9 cellular contexts compared by ENCODE assay signal in genomic region chr6:32837651-32838113, GRCh38. TPM values are rescaled to one million over a fixed set of nuclear protein-coding genes. Genes with fewer than 3 reads are reported as not detected.
DNase-seq lines count a peak whose midpoint lies in the region; ATAC-seq, FAIRE-seq and TF ChIP-seq lines count a peak whose summit lies in the region.
"Had no signal": no experiment of that assay in that cellular context is flagged by ENCODE, and none has a peak within 500 bp of the region (broad histone marks: within the 10 kb centered on the region; RNA-seq: fewer than 3 reads in every experiment).

No MANE protein-coding gene starts in this region.

- FAIRE-seq in bronchial epithelial cell (lab: Jason Lieb, UNC), result no peak

- no peak overlapping the region; the same call in 1 of the 2 replicates for H4K91ac ChIP-seq in IMR-90 (ENCODE audit: insufficient read depth, low read depth, low read length)

- H2BK15ac ChIP-seq in IMR-90 (ENCODE audit: low read depth, low read length), result no peak overlapping the region

- H4K8ac ChIP-seq in IMR-90 (ENCODE audit: low read depth in 2 of 2, low read length in 2 of 2), result peak overlapping the region in 1 of 2 experiments; percentile 48; a peak in 1 of 4 replicates

- no peaks in the 10 kb centered on the region for H3K9me3 Mint-ChIP-seq in CD14-positive monocyte

- DNase-seq in CD14-positive monocyte (ENCODE audit: low spot score) (no peak), IMR-90 (no peak), bronchial epithelial cell (ENCODE audit: low read depth) (peak; percentile 87), NCI-H1092 (lab: John Stamatoyannopoulos, UW) (no peak), MV-4-11 (lab: John Stamatoyannopoulos, UW) (no peak)

- 0 out of 2 replicates have a peak overlapping the region, but pooled peaks have one; percentile 38 for H3K23ac ChIP-seq in IMR-90 (ENCODE audit: low read depth, low read length)

- peaks cover 2 to 14% of the 10 kb centered on the region in 2 experiments; a peak in 2 of 4 replicates for H3K79me1 ChIP-seq in IMR-90 (ENCODE audit: low read depth in 1 of 2, low read length in 2 of 2)

- H2AK9ac ChIP-seq in IMR-90 (replicated peaks; ENCODE audit: low read depth, low read length, poor library complexity), result peak overlapping the region; percentile 90

- no peak for ATAC-seq in IMR-90 (ENCODE audit: low read depth)
- no peak for ATAC-seq in HG03439 (IDR thresholded peaks at IDR 0.05; ENCODE audit: unreplicated experiment)
- no peak for ATAC-seq in GM21447 (IDR thresholded peaks at IDR 0.05; ENCODE audit: unreplicated experiment)

- CTCF ChIA-PET in IMR-90 (lab: Yijun Ruan, JAX), result interaction anchor here (1.0 to 2.7 kb wide), 9 partner anchors 9 to 135 kb away, joined by 3 to 44 read pairs (median 10); partner anchors contain the start of genes PSMB9 and TAP1

- H3K4me2 ChIP-seq in IMR-90 (ENCODE audit: low read depth, low read length), result peak overlapping the region; percentile 78

- peak overlapping the region; percentile 17 for H2BK5ac ChIP-seq in IMR-90 (ENCODE audit: low read depth, low read length, poor library complexity, severe bottlenecking)

- in situ Hi-C loops in IMR-90 (cut with MboI; ENCODE audit: low sequenced_read_pairs), result no loop called here

- no peaks in the 10 kb centered on the region for H3K27me3 ChIP-seq in IMR-90 (ENCODE audit: control insufficient read depth, insufficient read depth, low read length)
- H3K27me3 ChIP-seq in bronchial epithelial cell (ENCODE audit: control insufficient read depth, insufficient read depth, low read length), result no peaks in the 10 kb centered on the region
- no peaks in the 10 kb centered on the region for H3K27me3 ChIP-seq in mucosa of rectum (ENCODE audit: control insufficient read depth in 2 of 2, insufficient read depth in 2 of 2, low read length in 2 of 2)

- dilution Hi-C loops in IMR-90 (cut with HindIII; ENCODE audit: low sequenced_read_pairs, unreplicated experiment), result no loop called here

- TF ChIP-seq POLR2A in IMR-90 (IDR thresholded peaks at IDR 0.05; ENCODE audit: low read depth, low read length), result no peak

- no peaks in the 10 kb centered on the region for H3K9me3 ChIP-seq in IMR-90 (ENCODE audit: control insufficient read depth, insufficient read depth, low read length)
- H3K9me3 ChIP-seq in mucosa of rectum (ENCODE audit: control insufficient read depth in 2 of 2, low read length in 2 of 2), result no peaks in the 10 kb centered on the region

- H3K4me1 ChIP-seq in IMR-90 (ENCODE audit: control insufficient read depth, insufficient read depth, low read length) (peaks cover 6% of the 10 kb centered on the region), mucosa of rectum (ENCODE audit: control insufficient read depth in 2 of 2, insufficient read depth in 2 of 2, low read length in 2 of 2) (peaks cover 9 to 20% of the 10 kb centered on the region in 2 donors)

- peak overlapping the region; percentile 21; the same call in 1 of the 2 replicates for H3K14ac ChIP-seq in IMR-90 (replicated peaks; ENCODE audit: low read depth, low read length)

- peaks cover 74 to 75% of the 10 kb centered on the region in 2 donors for H3K36me3 Mint-ChIP-seq in CD14-positive monocyte

- TF ChIP-seq RAD21 in IMR-90 (IDR thresholded peaks at IDR 0.05; ENCODE audit: low read length), result no peak

- no peak overlapping the region for H4K5ac ChIP-seq in IMR-90 (ENCODE audit: low read depth, low read length)

- H2BK20ac ChIP-seq in IMR-90 (ENCODE audit: low read depth, low read length), result no peak overlapping the region

- peak overlapping the region; percentile 87 to 89 for H3K4me3 Mint-ChIP-seq in CD14-positive monocyte

- BruUV-seq in IMR-90 (replicated peaks; lab: Mats Ljungman, UMichigan), result no TSS peak

- POLR2A ChIA-PET in IMR-90 (lab: Charles Lee; ENCODE audit: unreplicated experiment), result interaction anchor here (0.6 to 0.7 kb wide), 2 partner anchors 410 to 744 kb away, joined by 6 to 9 read pairs; no protein-coding TSS in a partner anchor

- H3K36me3 ChIP-seq in IMR-90 (ENCODE audit: control insufficient read depth, insufficient read depth, low read length) (peaks cover 12% of the 10 kb centered on the region), bronchial epithelial cell (ENCODE audit: control insufficient read depth, insufficient read depth, low read length) (peaks cover 11% of the 10 kb centered on the region), mucosa of rectum (ENCODE audit: control insufficient read depth in 2 of 2, insufficient read depth in 2 of 2, low read length in 2 of 2) (peaks cover 32 to 38% of the 10 kb centered on the region in 2 donors)

- TF ChIP-seq CTCF in CD14-positive monocyte (IDR thresholded peaks at IDR 0.05) (no peak), IMR-90 (conservative IDR thresholded peaks at IDR 0.05; ENCODE audit: low read depth, low read length) (no peak), bronchial epithelial cell (IDR thresholded peaks at IDR 0.05; ENCODE audit: insufficient read depth, low read length, severe bottlenecking) (no peak)

- H2AK5ac ChIP-seq in IMR-90 (ENCODE audit: low read depth, low read length), result peak overlapping the region; percentile 36; the same call in 1 of the 2 replicates

- H3K27ac Mint-ChIP-seq in CD14-positive monocyte, result peak overlapping the region; percentile 41 to 94 (median 87)

- H3K9ac ChIP-seq in IMR-90 (ENCODE audit: low read depth, low read length) (peak overlapping the region; percentile 47), mucosa of rectum (ENCODE audit: low read depth in 1 of 2, low read length in 2 of 2) (peak overlapping the region; percentile 47 to 66)

- H3K27ac ChIP-seq in IMR-90 (ENCODE audit: insufficient read depth, low read length) (peak overlapping the region; percentile 59; the same call in 1 of the 2 replicates), mucosa of rectum (ENCODE audit: low read depth in 2 of 2, low read length in 2 of 2) (peak overlapping the region; percentile 92 to 94)

- no peak overlapping the region for H3K18ac ChIP-seq in IMR-90 (ENCODE audit: low read depth, low read length)

- no peaks in the 10 kb centered on the region for H3K27me3 Mint-ChIP-seq in CD14-positive monocyte (ENCODE audit: low read depth in 3 of 3)

- no peak overlapping the region for H2BK120ac ChIP-seq in IMR-90 (ENCODE audit: low read depth, low read length)

- H3K4me1 Mint-ChIP-seq in CD14-positive monocyte, result peaks cover 52% of the 10 kb centered on the region

- H4K20me1 ChIP-seq in IMR-90 (ENCODE audit: insufficient read depth, low read length), result no peaks in the 10 kb centered on the region

- peaks cover 3% of the 10 kb centered on the region; the same call in 1 of the 2 replicates for H3K9me1 ChIP-seq in IMR-90 (ENCODE audit: insufficient read depth, low read length)

- H3K4me3 ChIP-seq in IMR-90 (ENCODE audit: insufficient read depth, low read depth, low read length) (peak overlapping the region; percentile 89), bronchial epithelial cell (ENCODE audit: low read depth, low read length) (peak overlapping the region; percentile 81), mucosa of rectum (ENCODE audit: low read length in 2 of 2) (peak overlapping the region; percentile 85 to 86)

- intact Hi-C loops in CD14-positive monocyte (cut with micrococcal nuclease) (loop anchor here (1.0 to 5.0 kb wide), 3 partner anchors 15 to 35 kb away; partner anchors contain the start of gene TAP1 (in 1 of the 2)), IMR-90 (cut with micrococcal nuclease) (loop anchor here (1.0 kb wide), 3 partner anchors 17 to 116 kb away; partner anchors contain the start of genes HLA-DMA and PSMB9)

- WGBS in IMR-90 (ENCODE audit: extremely low coverage in 2 of 2, insufficient read length in 1 of 2), 2 experiments, result 53% methylated on average over 5 of the region's 12 CpGs; no CpG with 5 or more reads in 1 of the 2 experiments

- H3K56ac ChIP-seq in IMR-90 (ENCODE audit: extremely low read depth, insufficient read depth, low read length), result no peak overlapping the region

- H3K4ac ChIP-seq in IMR-90 (ENCODE audit: low read depth, low read length), result no peak overlapping the region

- H2AFZ ChIP-seq in IMR-90 (replicated peaks; ENCODE audit: low read length, poor library complexity), result peak overlapping the region; percentile 98

TF ChIP-seq in IMR-90, 13 proteins besides CTCF, POLR2A, EP300 and RAD21 (continues in another document):
- TF ChIP-seq CHD1 (IDR thresholded peaks at IDR 0.05; ENCODE audit: low read depth, low read length) (no peak), SMC3 (IDR thresholded peaks at IDR 0.05; ENCODE audit: low read depth, low read length) (no peak)

RNA-seq across cellular contexts. Expression of gene TAP2, which starts 0.9 kb away (rescaled TPM):
- 10 to 100 TPM; 12.6 to 25.9 TPM for polyA plus RNA-seq in CD14-positive monocyte
- total RNA-seq in IMR-90 (2012; rRNA removed), result 6.6 and 8.1 TPM in 2 replicates
- 11.4 and 13.4 TPM in 2 replicates for polyA plus RNA-seq in IMR-90 (2012; rRNA removed)
- polyA plus RNA-seq in IMR-90 (2012; cell fraction: cytosol; rRNA removed), result 4.5 and 4.7 TPM in 2 replicates
- polyA plus RNA-seq in IMR-90 (2012; cell fraction: nucleus; rRNA removed; ENCODE audit: low replicate concordance), result 12.5 and 26.9 TPM in 2 replicates
- total RNA-seq in bronchial epithelial cell, result 25.0 and 43.1 TPM in 2 replicates

RNA-seq across cellular contexts. Expression of gene PSMB8, which starts 6.2 kb away (rescaled TPM):
- polyA plus RNA-seq in CD14-positive monocyte (100 to 1,000 TPM; 487 to 534 TPM), IMR-90 (2012; rRNA removed) (31.6 and 31.8 TPM in 2 replicates)
- total RNA-seq in IMR-90 (2012; rRNA removed) (26.1 and 33.3 TPM in 2 replicates), bronchial epithelial cell (19.5 and 22.9 TPM in 2 replicates)
- polyA plus RNA-seq in IMR-90 (2012; cell fraction: cytosol; rRNA removed), result 33.5 and 40.4 TPM in 2 replicates
- 20.8 and 36.5 TPM in 2 replicates for polyA plus RNA-seq in IMR-90 (2012; cell fraction: nucleus; rRNA removed; ENCODE audit: low replicate concordance)

RNA-seq across cellular contexts. Expression of gene TAP1, which starts 15.8 kb away (rescaled TPM):
- 100 to 1,000 TPM; 204 to 221 TPM for polyA plus RNA-seq in CD14-positive monocyte
- total RNA-seq in IMR-90 (2012; rRNA removed), result 20.8 and 27.6 TPM in 2 replicates
- polyA plus RNA-seq in IMR-90 (2012; rRNA removed), result 19.5 and 20.1 TPM in 2 replicates
- 19.7 and 20.0 TPM in 2 replicates for polyA plus RNA-seq in IMR-90 (2012; cell fraction: cytosol; rRNA removed)
- polyA plus RNA-seq in IMR-90 (2012; cell fraction: nucleus; rRNA removed; ENCODE audit: low replicate concordance), result 21.4 and 21.6 TPM in 2 replicates
- total RNA-seq in bronchial epithelial cell, result 27.7 and 28.2 TPM in 2 replicates

RNA-seq across cellular contexts. Expression of gene PSMB9, which starts 16.3 kb away (rescaled TPM):
- 100 to 1,000 TPM; 350 to 405 TPM for polyA plus RNA-seq in CD14-positive monocyte
- 8.3 and 9.0 TPM in 2 replicates for total RNA-seq in IMR-90 (2012; rRNA removed)
- polyA plus RNA-seq in IMR-90 (2012; rRNA removed), result 12.6 and 12.8 TPM in 2 replicates
- polyA plus RNA-seq in IMR-90 (2012; cell fraction: cytosol; rRNA removed), result 30.6 and 37.1 TPM in 2 replicates
- 7.0 and 9.8 TPM in 2 replicates for polyA plus RNA-seq in IMR-90 (2012; cell fraction: nucleus; rRNA removed; ENCODE audit: low replicate concordance)
- total RNA-seq in bronchial epithelial cell, result 0.53 and 1.2 TPM in 2 replicates

RNA-seq across cellular contexts. Expression of gene HLA-DOB, which starts 20.9 kb away (rescaled TPM):
- under 1 TPM; 0.25 to 0.64 TPM for polyA plus RNA-seq in CD14-positive monocyte
- 0.28 and 0.36 TPM in 2 replicates for total RNA-seq in IMR-90 (2012; rRNA removed)
- polyA plus RNA-seq in IMR-90 (2012; rRNA removed), result 1.6 and 2.3 TPM in 2 replicates
- 0.20 and 0.48 TPM in 2 replicates for polyA plus RNA-seq in IMR-90 (2012; cell fraction: cytosol; rRNA removed)
- polyA plus RNA-seq in IMR-90 (2012; cell fraction: nucleus; rRNA removed; ENCODE audit: low replicate concordance), result 8.4 and 25.1 TPM in 2 replicates
- 0.26 and 3.2 TPM in 2 replicates for total RNA-seq in bronchial epithelial cell
- total RNA-seq: LHCN-M2 had no signal
